In the genomic region with DNA sequence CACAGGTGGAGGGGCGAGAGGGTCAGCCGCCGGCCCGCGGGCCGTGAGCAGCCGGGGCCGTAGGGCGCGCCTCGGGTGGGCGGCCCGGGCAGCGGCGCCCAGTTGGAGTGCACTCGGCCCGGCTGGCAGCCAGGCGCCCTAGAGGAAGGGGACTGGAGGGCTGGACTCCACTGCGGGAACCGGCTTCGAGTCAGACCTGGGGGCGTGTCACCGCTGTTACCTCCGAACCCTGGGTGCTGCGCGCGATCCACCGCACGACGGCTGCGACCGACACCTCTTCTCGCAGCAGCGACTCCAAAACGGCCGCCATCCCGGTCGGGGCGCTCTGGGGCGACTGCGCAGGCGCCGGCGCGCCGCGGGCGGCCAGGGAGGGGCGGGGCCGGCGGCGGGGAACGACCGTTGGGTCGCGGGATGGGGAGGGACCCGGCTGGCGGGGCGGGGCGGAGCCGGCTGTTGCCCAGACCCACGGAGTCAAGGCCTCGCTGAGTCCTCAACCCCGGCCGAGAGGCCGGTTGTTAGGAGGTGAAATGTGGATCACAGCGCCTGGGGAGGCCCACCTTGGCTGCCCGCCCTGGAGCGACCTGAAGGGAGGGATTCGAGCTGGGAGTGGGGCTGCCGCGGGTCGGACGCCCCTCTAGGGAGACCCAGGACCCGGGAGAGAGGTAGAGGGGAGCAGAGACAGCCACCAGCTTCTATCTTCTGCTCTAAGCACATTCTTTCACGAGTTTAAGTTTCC, we compare ENCODE assay signal across 8 cellular contexts. TPM values are rescaled to one million over a fixed set of nuclear protein-coding genes. Genes with fewer than 3 reads are reported as not detected.
DNase-seq lines count a peak whose midpoint lies in the region.

A gene with protein sequence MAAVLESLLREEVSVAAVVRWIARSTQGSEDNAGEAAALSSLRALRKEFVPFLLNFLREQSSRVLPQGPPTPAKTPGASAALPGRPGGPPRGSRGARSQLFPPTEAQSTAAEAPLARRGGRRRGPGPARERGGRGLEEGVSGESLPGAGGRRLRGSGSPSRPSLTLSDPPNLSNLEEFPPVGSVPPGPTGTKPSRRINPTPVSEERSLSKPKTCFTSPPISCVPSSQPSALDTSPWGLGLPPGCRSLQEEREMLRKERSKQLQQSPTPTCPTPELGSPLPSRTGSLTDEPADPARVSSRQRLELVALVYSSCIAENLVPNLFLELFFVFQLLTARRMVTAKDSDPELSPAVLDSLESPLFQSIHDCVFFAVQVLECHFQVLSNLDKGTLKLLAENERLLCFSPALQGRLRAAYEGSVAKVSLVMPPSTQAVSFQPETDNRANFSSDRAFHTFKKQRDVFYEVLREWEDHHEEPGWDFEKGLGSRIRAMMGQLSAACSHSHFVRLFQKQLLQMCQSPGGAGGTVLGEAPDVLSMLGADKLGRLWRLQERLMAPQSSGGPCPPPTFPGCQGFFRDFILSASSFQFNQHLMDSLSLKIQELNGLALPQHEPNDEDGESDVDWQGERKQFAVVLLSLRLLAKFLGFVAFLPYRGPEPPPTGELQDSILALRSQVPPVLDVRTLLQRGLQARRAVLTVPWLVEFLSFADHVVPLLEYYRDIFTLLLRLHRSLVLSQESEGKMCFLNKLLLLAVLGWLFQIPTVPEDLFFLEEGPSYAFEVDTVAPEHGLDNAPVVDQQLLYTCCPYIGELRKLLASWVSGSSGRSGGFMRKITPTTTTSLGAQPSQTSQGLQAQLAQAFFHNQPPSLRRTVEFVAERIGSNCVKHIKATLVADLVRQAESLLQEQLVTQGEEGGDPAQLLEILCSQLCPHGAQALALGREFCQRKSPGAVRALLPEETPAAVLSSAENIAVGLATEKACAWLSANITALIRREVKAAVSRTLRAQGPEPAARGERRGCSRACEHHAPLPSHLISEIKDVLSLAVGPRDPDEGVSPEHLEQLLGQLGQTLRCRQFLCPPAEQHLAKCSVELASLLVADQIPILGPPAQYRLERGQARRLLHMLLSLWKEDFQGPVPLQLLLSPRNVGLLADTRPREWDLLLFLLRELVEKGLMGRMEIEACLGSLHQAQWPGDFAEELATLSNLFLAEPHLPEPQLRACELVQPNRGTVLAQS (minus strand): TSS at position 336 of the 736 bp plus-strand sequence. CDS start 26 bp downstream, at position 310.

- CTCF ChIA-PET in activated naive CD4-positive, alpha-beta T cell treated with anti-CD3 and anti-CD28 coated beads for 36 hours (lab: Charles Lee), result interaction anchor here (0.6 to 1.2 kb wide), 4 partner anchors 33 to 209 kb away, joined by 3 to 4 read pairs (median 4); no protein-coding TSS in a partner anchor

- peak within 1 kb of the TSS; percentile 69 for H3K27ac Mint-ChIP-seq in activated naive CD4-positive, alpha-beta T cell treated with anti-CD3 and anti-CD28 coated beads for 36 hours

- peak within 1 kb of the TSS; percentile 86 for H3K9ac ChIP-seq in ES-I3 (ENCODE audit: low read depth, low read length)
- peak within 1 kb of the TSS; percentile 88 for H3K9ac ChIP-seq in SK-N-MC (ENCODE audit: insufficient read length)

- H3K4me3 ChIP-seq in H7 (ENCODE audit: insufficient read depth, low read depth, low read length) (peak within 1 kb of the TSS; percentile 96), MG63 (peak within 1 kb of the TSS; percentile 65), SK-N-MC (peak within 1 kb of the TSS; percentile 95)

- peak within 1 kb of the TSS; percentile 78 for H3K4me3 Mint-ChIP-seq in activated naive CD4-positive, alpha-beta T cell treated with anti-CD3 and anti-CD28 coated beads for 36 hours

- peaks cover 2% of the 10 kb centered on the region for H3K27me3 ChIP-seq in H7 (ENCODE audit: control insufficient read depth, insufficient read depth, low read length)
- H3K27me3 ChIP-seq in MG63, result no peaks in the 10 kb centered on the region

- H3K36me3 ChIP-seq in ES-I3 (ENCODE audit: insufficient read depth, low read length), result peaks cover 3% of the 10 kb centered on the region
- peaks cover 15% of the 10 kb centered on the region for H3K36me3 ChIP-seq in H7 (replicated peaks; ENCODE audit: control insufficient read depth, insufficient read depth, low read length)
- H3K36me3 ChIP-seq in MG63, result peaks cover 18% of the 10 kb centered on the region
- H3K36me3 ChIP-seq in SK-N-MC (ENCODE audit: insufficient read depth, low read length), result peaks cover 33% of the 10 kb centered on the region

- H3K4me1 ChIP-seq in ES-I3 (ENCODE audit: insufficient read depth, low read length), result no peaks in the 10 kb centered on the region

- H3K27ac ChIP-seq in SK-N-MC, result peak within 1 kb of the TSS; percentile 80
- peak within 1 kb of the TSS; percentile 83 for H3K27ac ChIP-seq in substantia nigra (ENCODE audit: low read depth, low read length, poor library complexity, severe bottlenecking)

- H3K9me3 ChIP-seq in ES-I3 (ENCODE audit: control insufficient read depth, insufficient read depth, low read length) (no peaks in the 10 kb centered on the region), MG63 (no peaks in the 10 kb centered on the region), SK-N-MC (ENCODE audit: low read depth, low read length) (no peaks in the 10 kb centered on the region)

- H3K9me3 Mint-ChIP-seq in activated naive CD4-positive, alpha-beta T cell treated with anti-CD3 and anti-CD28 coated beads for 36 hours, result no peaks in the 10 kb centered on the region

- peaks cover 10% of the 10 kb centered on the region for H3K36me3 Mint-ChIP-seq in activated naive CD4-positive, alpha-beta T cell treated with anti-CD3 and anti-CD28 coated beads for 36 hours (ENCODE audit: low read depth)

- no peaks in the 10 kb centered on the region for H3K27me3 Mint-ChIP-seq in activated naive CD4-positive, alpha-beta T cell treated with anti-CD3 and anti-CD28 coated beads for 36 hours (ENCODE audit: low read depth)

- DNase-seq in H7 (peak; percentile 100), MG63 (peak; percentile 90), SK-N-MC (ENCODE audit: low read depth, low spot score) (no peak), germinal center (ENCODE audit: low spot score) (peak; percentile 99), non-pigmented ciliary epithelial cell (ENCODE audit: low read depth) (peak; percentile 11), substantia nigra (lab: John Stamatoyannopoulos, UW) (peak in 48 of 49 donors; percentile 35 to 93 (median 82))
- DNase-seq in activated naive CD4-positive, alpha-beta T cell treated with anti-CD3 and anti-CD28 coated beads for 36 hours, result peak; percentile 92

- intact Hi-C loops in activated naive CD4-positive, alpha-beta T cell treated with anti-CD3 and anti-CD28 coated beads for 36 hours (cut with micrococcal nuclease), result loop anchor here (1.0 to 5.0 kb wide), 5 partner anchors 162 to 464 kb away; partner anchors contain the start of genes GANC, STARD9, TMEM62 and TMEM87A

- H3K4me1 Mint-ChIP-seq in activated naive CD4-positive, alpha-beta T cell treated with anti-CD3 and anti-CD28 coated beads for 36 hours (ENCODE audit: low read depth), result peaks cover 11% of the 10 kb centered on the region

RNA-seq across cellular contexts. Expression of the gene that starts here (rescaled TPM):
- total RNA-seq in H7 (2014; rRNA removed; shearing (Covaris generic)), result 14.3 and 15.9 TPM in 2 replicates
- total RNA-seq in MG63 (2014; rRNA removed; shearing (Covaris generic); ENCODE audit: low replicate concordance), result 7.9 and 9.5 TPM in 2 replicates
- total RNA-seq in activated naive CD4-positive, alpha-beta T cell treated with anti-CD3 and anti-CD28 coated beads for 36 hours, result 10 to 100 TPM; 19.9 to 21.9 TPM
